ENCODE assay signal across 1 cellular context in genomic region chr3:49170744-49171118, GRCh38.
TF ChIP-seq lines count a peak whose summit lies in the region.

No MANE protein-coding gene starts in this region.

TF ChIP-seq in HepG2, 621 proteins besides CTCF, POLR2A, EP300 and RAD21 (continued from another document):
- TF ChIP-seq ZBTB4 (CRISPR knock-in tag; IDR thresholded peaks at IDR 0.05; ENCODE audit: borderline replicate concordance) (no peak), CSRNP2 (CRISPR knock-in tag; conservative IDR thresholded peaks at IDR 0.05; ENCODE audit: low read depth) (no peak), FOXM1 (CRISPR knock-in tag; IDR thresholded peaks at IDR 0.05) (no peak), ZNF430 (CRISPR knock-in tag; IDR thresholded peaks at IDR 0.05) (no peak), KLF15 (CRISPR knock-in tag; IDR thresholded peaks at IDR 0.05; ENCODE audit: borderline replicate concordance) (no peak), ZNF354B (CRISPR knock-in tag; IDR thresholded peaks at IDR 0.05) (0 out of 2 replicates have a peak, but pooled peaks have one; percentile 59)
TF ChIP-seq in HepG2: peak in this region for 10.
